ENCODE assay signal across 8 cellular contexts in the genomic region with DNA sequence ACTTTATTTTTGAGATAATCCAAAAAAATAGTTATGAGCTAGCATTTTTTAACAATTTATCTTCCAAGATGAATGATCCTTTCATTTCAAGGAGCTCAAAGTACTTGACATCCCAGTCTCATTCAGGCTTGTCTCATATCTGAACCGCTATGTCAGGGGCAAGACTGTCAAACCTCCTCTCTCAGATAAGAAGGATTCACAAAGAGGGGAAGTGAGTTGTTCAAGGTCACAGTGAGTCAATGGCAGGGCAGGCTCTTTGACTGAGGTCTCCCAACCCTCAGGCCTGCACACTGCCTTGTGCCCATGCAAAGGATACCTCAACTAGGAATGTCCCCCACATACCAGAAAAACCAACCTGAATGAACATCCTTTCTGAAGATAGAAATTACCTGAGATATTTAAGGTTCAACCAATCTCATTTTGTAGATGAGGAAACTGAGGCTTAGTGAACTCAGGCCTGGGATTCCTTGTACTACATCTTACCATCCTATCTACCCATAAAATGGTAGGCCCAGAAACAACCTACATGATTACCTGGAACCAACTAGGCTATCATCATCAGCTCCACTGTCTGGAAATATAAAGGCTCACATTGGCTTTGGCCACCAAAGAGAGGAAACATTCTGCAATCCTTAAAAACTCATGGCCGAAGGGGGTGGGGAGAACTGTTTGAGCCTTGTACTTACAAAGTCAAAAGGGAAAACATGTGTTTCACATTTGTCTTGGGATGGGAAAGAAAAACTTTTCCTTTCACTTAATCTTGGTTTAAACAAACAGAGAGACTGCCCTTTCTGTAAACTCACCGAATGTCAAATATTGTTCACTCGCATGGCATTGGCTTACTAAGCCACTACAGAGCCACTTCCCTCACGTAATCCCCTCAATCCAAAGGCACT. TPM values are rescaled to one million over a fixed set of nuclear protein-coding genes. Genes with fewer than 3 reads are reported as not detected.
DNase-seq lines count a peak whose midpoint lies in the region; ATAC-seq and TF ChIP-seq lines count a peak whose summit lies in the region.

No MANE protein-coding gene starts in this region.

- H3K9me3 ChIP-seq in Peyer's patch (no peaks in the 10 kb centered on the region), parathyroid adenoma (ENCODE audit: control insufficient read depth, low read length) (no peaks in the 10 kb centered on the region)

- H3K79me2 ChIP-seq in parathyroid adenoma: no peaks in the 10 kb centered on the region

- H3K4me3 Mint-ChIP-seq in endothelial cell (ENCODE audit: unreplicated experiment): no peak overlapping the region

- intact Hi-C loops in head of caudate nucleus (cut with DNase I): no loop called here

- peak overlapping the region; percentile 61 for H3K27ac Mint-ChIP-seq in endothelial cell (ENCODE audit: unreplicated experiment)

- no peak for TF ChIP-seq CTCF in Peyer's patch (IDR thresholded peaks at IDR 0.05)
- no peak for TF ChIP-seq CTCF in endothelial cell (IDR thresholded peaks at IDR 0.05; ENCODE audit: unreplicated experiment)
- no peak for TF ChIP-seq CTCF in parathyroid adenoma (IDR thresholded peaks at IDR 0.05)

- peaks cover 22% of the 10 kb centered on the region for H3K4me1 Mint-ChIP-seq in endothelial cell (ENCODE audit: unreplicated experiment)

- H3K36me3 ChIP-seq in Peyer's patch (no peaks in the 10 kb centered on the region), parathyroid adenoma (ENCODE audit: control insufficient read depth, insufficient read depth, low read length) (no peaks in the 10 kb centered on the region)

- H3K4me3 ChIP-seq in Peyer's patch (peak overlapping the region in 1 of 4 donors; percentile 15), parathyroid adenoma (ENCODE audit: low read depth, low read length) (no peak overlapping the region)

- DNase-seq in EH (ENCODE audit: low read depth) (peak; percentile 47), Peyer's patch (no peak), endothelial cell (ENCODE audit: low spot score) (no peak), cerebellum (ENCODE audit: low spot score) (no peak), NCI-H748 (lab: John Stamatoyannopoulos, UW; ENCODE audit: unreplicated experiment) (no peak), head of caudate nucleus (no peak)

- H3K9ac ChIP-seq in parathyroid adenoma: no peak overlapping the region

- H3K27me3 Mint-ChIP-seq in endothelial cell (ENCODE audit: unreplicated experiment): no peaks in the 10 kb centered on the region

- no peak for TF ChIP-seq POLR2A in Peyer's patch (IDR thresholded peaks at IDR 0.05)

- no peak overlapping the region for H2AFZ ChIP-seq in parathyroid adenoma

- H3K4me2 ChIP-seq in parathyroid adenoma (ENCODE audit: low read length): no peak overlapping the region

- H3K36me3 Mint-ChIP-seq in endothelial cell (ENCODE audit: low read depth, unreplicated experiment): no peaks in the 10 kb centered on the region

- ATAC-seq in GM19397 (IDR thresholded peaks at IDR 0.05; ENCODE audit: unreplicated experiment): no peak

- H3K4me1 ChIP-seq in Peyer's patch: peaks cover 0 to 12% (median 10%) of the 10 kb centered on the region in 4 donors
- no peaks in the 10 kb centered on the region for H3K4me1 ChIP-seq in parathyroid adenoma

- no peaks in the 10 kb centered on the region for H3K9me3 Mint-ChIP-seq in endothelial cell (ENCODE audit: unreplicated experiment)

- H3K27me3 ChIP-seq in Peyer's patch (no peaks in the 10 kb centered on the region), parathyroid adenoma (ENCODE audit: control insufficient read depth, insufficient read depth, low read length) (no peaks in the 10 kb centered on the region)

- H3K27ac ChIP-seq in Peyer's patch (peak overlapping the region; percentile 56 to 76 (median 70)), parathyroid adenoma (peak overlapping the region; percentile 32)

RNA-seq across cellular contexts. Expression of gene LIF, which starts 51.1 kb away (rescaled TPM):
- total RNA-seq in Peyer's patch (10 to 100 TPM in 2 of 4 donors, 1 to 10 TPM in 2; 7.4 to 19.3 (median 10.6) TPM), endothelial cell (ENCODE audit: unreplicated experiment) (0.23 TPM), cerebellum (0.09 TPM)
